ENCODE assay signal across 9 cellular contexts in the genomic region with DNA sequence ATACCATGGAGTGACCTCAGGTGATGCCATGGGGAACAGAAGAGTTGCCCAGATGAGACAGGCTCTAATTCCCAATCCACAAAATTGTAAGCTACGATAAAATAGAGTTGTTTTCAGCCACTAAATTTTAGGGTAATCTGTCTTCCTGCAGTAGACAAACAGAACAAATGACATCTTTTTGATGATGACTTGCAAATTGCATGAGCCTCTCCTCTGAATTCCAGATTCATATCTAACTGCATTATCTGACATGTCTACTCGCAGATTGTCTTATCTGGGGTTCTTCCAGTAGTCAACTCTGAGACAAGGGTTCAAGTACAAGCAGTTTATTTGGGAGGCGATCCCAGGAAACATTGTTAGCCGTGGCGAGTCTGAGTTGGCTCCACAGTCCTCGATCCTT.
"Had no signal": no experiment of that assay in that cellular context is flagged by ENCODE, and none has a peak within 500 bp of the region (broad histone marks: within the 10 kb centered on the region; RNA-seq: fewer than 3 reads in every experiment).

No MANE protein-coding gene starts in this region.

- H3K9me3 ChIP-seq: HAP-1 had no signal

- ATAC-seq: HepG2 had no signal

- H3K4me1 ChIP-seq: HAP-1 had no signal

- H3K27ac Mint-ChIP-seq: HFFc6 had no signal

- H3K4me3 ChIP-seq: GM23248, HAP-1 had no signal

- H3K4me3 Mint-ChIP-seq: HFFc6 had no signal

- H3K36me3 ChIP-seq: HAP-1 had no signal

- FAIRE-seq: HepG2 had no signal

- H3K27ac ChIP-seq: GM23248, HL-60, KMS-11 had no signal

- H3K9me3 Mint-ChIP-seq: HFFc6 had no signal

- H2AFZ ChIP-seq: GM23248 had no signal

- H3K9ac ChIP-seq: GM23248, KMS-11 had no signal

- DNase-seq: GM23248, GOT3, H7, HFFc6, KBM-7 had no signal

- H3K4me2 ChIP-seq: KMS-11 had no signal
